Comparison of ENCODE assay signal across 12 cellular contexts in the genomic region with DNA sequence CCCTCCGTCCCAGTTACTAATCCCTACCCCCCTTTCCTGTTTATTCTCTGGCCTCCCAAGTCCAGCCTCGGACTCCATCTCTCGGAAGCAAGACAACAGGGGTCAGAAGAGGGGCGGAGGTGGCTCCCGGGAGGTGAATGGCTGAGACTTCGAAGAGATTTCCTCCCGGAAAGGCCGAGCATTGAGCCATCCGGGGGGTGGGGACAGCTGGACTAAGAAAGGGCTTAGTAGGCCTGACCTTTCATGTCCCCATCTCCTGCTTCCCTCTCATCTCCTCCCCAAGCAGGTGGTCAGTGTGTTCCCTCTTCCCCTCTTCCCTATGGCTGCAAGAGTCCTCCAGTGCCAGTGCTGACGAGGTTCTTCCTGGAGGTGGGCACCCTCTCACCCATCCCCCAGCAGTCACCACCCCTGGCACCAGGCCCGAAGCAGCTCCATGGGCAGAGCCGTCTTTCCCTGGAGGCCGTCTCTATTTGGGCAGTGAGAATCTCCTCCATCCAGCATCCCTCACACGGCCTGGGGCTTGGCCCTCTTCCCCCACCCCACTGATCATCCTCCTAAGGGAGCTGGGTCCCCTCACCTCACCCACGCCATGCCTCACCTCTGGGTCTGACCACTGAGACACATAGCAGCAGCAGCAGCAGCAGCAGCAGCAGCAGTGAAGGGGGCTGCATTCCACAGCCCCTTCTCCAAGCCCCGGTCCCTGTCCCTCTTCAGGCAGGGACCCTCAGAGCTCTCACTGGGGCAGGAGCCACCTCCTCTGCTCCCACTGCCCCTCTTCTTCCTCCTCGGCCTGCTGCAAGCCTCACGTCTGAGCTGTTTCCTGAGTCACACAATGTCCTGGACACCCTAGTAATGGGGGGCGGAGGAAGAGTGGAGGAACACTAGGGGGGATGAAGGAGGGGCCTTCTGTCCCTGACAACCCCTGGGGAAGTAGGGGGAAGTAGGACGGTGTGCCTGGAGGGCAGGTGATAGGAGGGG. TPM values are rescaled to one million over a fixed set of nuclear protein-coding genes. Genes with fewer than 3 reads are reported as not detected.
DNase-seq lines count a peak whose midpoint lies in the region; ATAC-seq, FAIRE-seq and TF ChIP-seq lines count a peak whose summit lies in the region.
"Had no signal": no experiment of that assay in that cellular context is flagged by ENCODE, and none has a peak within 500 bp of the region (broad histone marks: within the 10 kb centered on the region; RNA-seq: fewer than 3 reads in every experiment).

TSS of gene NOTCH4 (minus strand) at position 810 of the 978 bp plus-strand sequence. CDS start at position 671, 139 bp downstream.

- no peaks in the 10 kb centered on the region for H3K9me1 ChIP-seq in K562 (ENCODE audit: control insufficient read depth, insufficient read depth, low read length)

- in situ Hi-C loops in K562 (cut with MboI), result no loop called here

- POLR2A ChIA-PET in K562 (lab: Yijun Ruan, JAX), result interaction anchor here (0.6 kb wide), 1 partner anchor 164 kb away, joined by 3 read pairs; no protein-coding TSS in a partner anchor

- no TSS peak for BruUV-seq in K562 (replicated peaks; lab: Mats Ljungman, UMichigan)

- H3K9me3 ChIP-seq in K562 (replicated peaks; ENCODE audit: control insufficient read depth, insufficient read depth, low read depth, low read length) (no peaks in the 10 kb centered on the region), right cardiac atrium (ENCODE audit: control insufficient read depth, low read length) (no peaks in the 10 kb centered on the region)
- H3K9me3 ChIP-seq: MG63, neutrophil had no signal

- H3K4me1 ChIP-seq in K562 (replicated peaks in 1 of 2; ENCODE audit: control insufficient read depth in 2 of 2, insufficient read depth in 2 of 2, low read length in 2 of 2) (peaks cover 0 to 4% of the 10 kb centered on the region in 2 experiments; a peak in 3 of 5 replicates), right cardiac atrium (ENCODE audit: control insufficient read depth, insufficient read depth, low read length) (no peaks in the 10 kb centered on the region)

- no peaks in the 10 kb centered on the region; the same call in none of the 2 replicates for H4K20me1 ChIP-seq in K562 (replicated peaks; ENCODE audit: control insufficient read depth, insufficient read depth, low read length)

- H3K27me3 ChIP-seq in K562 (ENCODE audit: control insufficient read depth in 2 of 2, insufficient read depth in 2 of 2, low read length in 2 of 2) (peaks cover 28 to 54% of the 10 kb centered on the region in 2 experiments; a peak in 4 of 5 replicates), right cardiac atrium (ENCODE audit: control insufficient read depth, insufficient read depth) (no peaks in the 10 kb centered on the region)
- H3K27me3 ChIP-seq: MG63, neutrophil had no signal

- TF ChIP-seq RAD21 in K562 (CRISPR knock-in tag; conservative IDR thresholded peaks at IDR 0.05 in 1 of 2, IDR thresholded peaks at IDR 0.05 in 1 of 2), result no peak

- DNase-seq in GM12891 (ENCODE audit: insufficient read length, low spot score) (no peak), K562 (ENCODE audit: extremely low read depth in 1 of 4, low spot score in 3 of 4) (no peak), right cardiac atrium (peak in 2 of 3 donors; percentile 40 to 67), DMS79 (lab: John Stamatoyannopoulos, UW) (no peak), NCI-H2227 (lab: John Stamatoyannopoulos, UW; ENCODE audit: unreplicated experiment) (no peak), HTR-8/SVneo (ENCODE audit: insufficient read length, low spot score) (no peak)
- DNase-seq: activated T-cell treated with anti-CD3 and anti-CD28 coated beads, Interleukin-2, amount 50 U/mL, for 24 hours; MG63; NCI-H524 had no signal

- TF ChIP-seq EP300 in K562 (IDR thresholded peaks at IDR 0.05; ENCODE audit: low read length), result no peak

- H3K4me3 ChIP-seq in K562 (no peak within 1 kb of the TSS), right cardiac atrium (ENCODE audit: low read length) (peak within 1 kb of the TSS; percentile 22), skin epidermis (peak within 1 kb of the TSS in 5 of 7 experiments; percentile 1 to 22 (median 12))
- H3K4me3 ChIP-seq: MG63 had no signal

- 0 out of 4 replicates have a peak within 1 kb of the TSS, but pooled peaks of 1 of the 2 experiments have one; percentile 47 for H3K9ac ChIP-seq in K562 (ENCODE audit: insufficient read depth in 1 of 2, low read depth in 2 of 2, low read length in 2 of 2)

- WGBS in K562 (ENCODE audit: insufficient coverage, low coverage, missing lambda C conversion rate), result 8% methylated on average over 20 of the region's 20 CpGs
- WGBS in right cardiac atrium, result 41% methylated on average over 20 of the region's 20 CpGs

- FAIRE-seq in GM12891 (lab: Jason Lieb, UNC) (peak; percentile 16), K562 (lab: Jason Lieb, UNC) (no peak), HTR-8/SVneo (lab: Jason Lieb, UNC) (no peak)

- no peak for ATAC-seq in K562
- ATAC-seq in right cardiac atrium, result peak; percentile 67 to 84
- no peak for ATAC-seq in activated CD4-positive, CD25-positive, alpha-beta regulatory T cell treated with anti-CD3 and anti-CD28 coated beads, Interleukin-2, amount 50 U/mL, for 24 hours

- TF ChIP-seq POLR2A in GM12891 (IDR thresholded peaks at IDR 0.05; ENCODE audit: low read depth, low read length), result no peak
- TF ChIP-seq POLR2A in K562 (conservative IDR thresholded peaks at IDR 0.05), result no peak

- intact Hi-C loops in K562 (cut with micrococcal nuclease), result no loop called here
- intact Hi-C loops in right cardiac atrium (cut with DNase I), result no loop called here

- H3K4me2 ChIP-seq in K562 (ENCODE audit: insufficient read depth, low read length), result no peak within 1 kb of the TSS

- H3K79me2 ChIP-seq in K562 (ENCODE audit: control insufficient read depth, insufficient read depth, low read length), result no peaks in the 10 kb centered on the region

- no peak within 1 kb of the TSS for H2AFZ ChIP-seq in K562 (ENCODE audit: low read depth, low read length)

- CTCF ChIA-PET in K562 (lab: Yijun Ruan, JAX; ENCODE audit: low intra/inter-chr PET ratio), result interaction anchor here (0.6 kb wide), 1 partner anchor 175 kb away, joined by 3 read pairs; no protein-coding TSS in a partner anchor

- H3K36me3 ChIP-seq in K562 (ENCODE audit: control insufficient read depth, insufficient read depth, low read length), result no peaks in the 10 kb centered on the region
- H3K36me3 ChIP-seq: MG63, neutrophil had no signal

- H3K27ac ChIP-seq in K562 (ENCODE audit: extremely low read depth, low read depth, low read length) (no peak within 1 kb of the TSS), right cardiac atrium (ENCODE audit: low read length) (peak within 1 kb of the TSS; percentile 76), skin epidermis (peak within 1 kb of the TSS in 18 of 21 experiments; percentile 8 to 77 (median 66))
- H3K27ac ChIP-seq: neutrophil had no signal

- TF ChIP-seq CTCF in K562 (IDR thresholded peaks at IDR 0.05 in 2 of 3, conservative IDR thresholded peaks at IDR 0.05 in 1 of 3; ENCODE audit: insufficient read depth in 2 of 3, low read depth in 1 of 3, low read length in 3 of 3), result no peak

TF ChIP-seq in GM12891, 5 proteins besides CTCF, POLR2A, EP300 and RAD21:
- no peak for TF ChIP-seq POU2F2 (IDR thresholded peaks at IDR 0.05; ENCODE audit: low read depth, low read length)
- TF ChIP-seq TAF1 (IDR thresholded peaks at IDR 0.05; ENCODE audit: low read depth, low read length), result no peak
- no peak for TF ChIP-seq SPI1 (IDR thresholded peaks at IDR 0.05; ENCODE audit: low read depth, low read length)
- no peak for TF ChIP-seq POLR2AphosphoS5 (IDR thresholded peaks at IDR 0.05; ENCODE audit: low read depth, low read length)

TF ChIP-seq in K562, 482 proteins besides CTCF, POLR2A, EP300 and RAD21:
- TF ChIP-seq, protein P1, sequence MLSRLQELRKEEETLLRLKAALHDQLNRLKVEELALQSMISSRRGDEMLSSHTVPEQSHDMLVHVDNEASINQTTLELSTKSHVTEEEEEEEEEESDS (CRISPR knock-in tag; IDR thresholded peaks at IDR 0.05), result no peak
- TF ChIP-seq HNRNPLL (IDR thresholded peaks at IDR 0.05; ENCODE audit: low read depth, low read length, poor library complexity, severe bottlenecking), result peak; percentile 3

RNA-seq across cellular contexts. Expression of gene NOTCH4, which starts in this region (rescaled TPM):
- polyA plus RNA-seq in GM12891 (2012; ENCODE audit: low read depth, missing spikeins), result 0.80 TPM
- 3.1 and 5.8 TPM in 2 replicates for total RNA-seq in K562 (2011; cell fraction: chromatin; rRNA removed; ENCODE audit: low replicate concordance)
- total RNA-seq in K562 (2011; cell fraction: nucleolus; rRNA removed), result 4.2 TPM in 2 replicates
- total RNA-seq in K562 (2011; cell fraction: nucleoplasm; rRNA removed), result 4.0 and 6.0 TPM in 2 replicates
- 2.7 and 3.5 TPM in 2 replicates for total RNA-seq in K562 (2014; rRNA removed)
- total RNA-seq in K562 (2014; rRNA removed; fragmentation: Illumina TruSeq; extraction: Trizol), result 0.95 and 1.4 TPM in 2 replicates
- total RNA-seq in K562 (2015; rRNA removed; fragmentation: Illumina TruSeq; extraction: Trizol), result 1.7 and 1.9 TPM in 2 replicates
- 2.7 and 3.4 TPM in 2 replicates for total RNA-seq in K562 (2021)
- 1.1 and 2.0 TPM in 2 replicates for polyA plus RNA-seq in K562 (2011; rRNA removed)
- 1.5 and 1.6 TPM in 2 replicates for polyA plus RNA-seq in K562 (2011; cell fraction: cytosol; rRNA removed)
- 1.7 and 3.0 TPM in 2 replicates for polyA plus RNA-seq in K562 (2011; cell fraction: nucleus; rRNA removed)
- polyA plus RNA-seq in K562 (2012), result 1.4 and 2.2 TPM in 2 replicates
- polyA plus RNA-seq in K562 (2014; fragmentation: Illumina TruSeq; extraction: Trizol), result 1.3 and 1.4 TPM in 2 replicates
- under 1 TPM; 0.24 to 0.50 TPM for polyA plus RNA-seq in K562 (2014; fragmentation: Nextera tagmentation; extraction: Ambion mirVana)
- polyA plus RNA-seq in K562 (2014; rRNA removed), result 2.6 and 4.3 TPM in 2 replicates
- polyA minus RNA-seq in K562 (2011; rRNA and poly(A)+ RNA removed), result 1.2 and 1.6 TPM in 2 replicates
- not detected in 2 replicates for polyA minus RNA-seq in K562 (2011; cell fraction: cytosol; rRNA and poly(A)+ RNA removed)
- 2.7 and 3.2 TPM in 2 replicates for polyA minus RNA-seq in K562 (2011; cell fraction: nucleus; rRNA and poly(A)+ RNA removed)
- 10 to 100 TPM; 14.4 to 27.6 (median 22.1) TPM for total RNA-seq in right cardiac atrium
- polyA plus RNA-seq in right cardiac atrium, result 33.5 TPM

Comparison
In these comparisons a context has a peak if more than half of its experiments do, and no peak if none do; other contexts are left out.
1. DNase-seq: peak in right cardiac atrium (2 of 3); none in GM12891 (single experiment), K562 (0 of 4), DMS79 (single experiment), NCI-H2227 (single experiment) and HTR-8/SVneo (single experiment).
2. ATAC-seq: peak in right cardiac atrium (2 of 2); none in K562 (single experiment) and activated CD4-positive, CD25-positive, alpha-beta regulatory T cell treated with anti-CD3 and anti-CD28 coated beads, Interleukin-2, amount 50 U/mL, for 24 hours (0 of 2).